ENCODE assay signal across 16 cellular contexts in genomic region chr3:187002915-187003314, GRCh38.
"Had no signal": no experiment of that assay in that cellular context is flagged by ENCODE, and none has a peak within 500 bp of the region (broad histone marks: within the 10 kb centered on the region; RNA-seq: fewer than 3 reads in every experiment).

No MANE protein-coding gene starts in this region.

- H3K4me1 ChIP-seq: colonic mucosa, suprapubic skin had no signal

- ATAC-seq: left colon; stimulated activated naive CD8-positive, alpha-beta T cell treated with anti-CD3 and anti-CD28 coated beads, Interleukin-15, Interleukin-2, amounts not matched to agents 100 U/mL and 50 U/mL, for 24 hours had no signal

- H3K36me3 ChIP-seq: colonic mucosa, right lobe of liver, suprapubic skin had no signal

- H3K4me3 Mint-ChIP-seq: activated naive CD4-positive, alpha-beta T cell treated with anti-CD3 and anti-CD28 coated beads, Interleukin-2, amount 10 ng/mL, durations not matched to agents 7 days and 5 days; nephron; type B pancreatic cell had no signal

- H3K27me3 ChIP-seq: colonic mucosa, right lobe of liver, suprapubic skin had no signal

- DNase-seq: activated CD4-positive, alpha-beta T cell treated with anti-CD3 and anti-CD28 coated beads for 1 hour; activated CD4-positive, alpha-beta T cell treated with anti-CD3 and anti-CD28 coated beads, Interleukin-2, amount 50 U/mL, for 48 hours; activated naive CD4-positive, alpha-beta T cell treated with anti-CD3 and anti-CD28 coated beads, Interleukin-2, amount 10 ng/mL, durations not matched to agents 7 days and 5 days; caudate nucleus; colonic mucosa; foreskin melanocyte; head of caudate nucleus; left colon; occipital lobe; right lobe of liver; stimulated activated CD4-positive, alpha-beta T cell treated with anti-CD3 and anti-CD28 coated beads, Interleukin-1b, Interleukin-23, amount 100 ng/mL, for 48 hours; stimulated activated naive CD8-positive, alpha-beta T cell treated with anti-CD3 and anti-CD28 coated beads, Interleukin-15, Interleukin-2, amounts not matched to agents 100 U/mL and 50 U/mL, for 24 hours had no signal

- H3K27ac ChIP-seq: colonic mucosa, right lobe of liver, suprapubic skin had no signal

- H3K4me3 ChIP-seq: colonic mucosa, right lobe of liver, suprapubic skin had no signal

- H3K27ac Mint-ChIP-seq: activated naive CD4-positive, alpha-beta T cell treated with anti-CD3 and anti-CD28 coated beads, Interleukin-2, amount 10 ng/mL, durations not matched to agents 7 days and 5 days; progenitor cell of endocrine pancreas; type B pancreatic cell had no signal

- H3K9me3 ChIP-seq: colonic mucosa, right lobe of liver, suprapubic skin had no signal

- H3K27me3 Mint-ChIP-seq: activated naive CD4-positive, alpha-beta T cell treated with anti-CD3 and anti-CD28 coated beads, Interleukin-2, amount 10 ng/mL, durations not matched to agents 7 days and 5 days; progenitor cell of endocrine pancreas; type B pancreatic cell had no signal
